In the genomic region with DNA sequence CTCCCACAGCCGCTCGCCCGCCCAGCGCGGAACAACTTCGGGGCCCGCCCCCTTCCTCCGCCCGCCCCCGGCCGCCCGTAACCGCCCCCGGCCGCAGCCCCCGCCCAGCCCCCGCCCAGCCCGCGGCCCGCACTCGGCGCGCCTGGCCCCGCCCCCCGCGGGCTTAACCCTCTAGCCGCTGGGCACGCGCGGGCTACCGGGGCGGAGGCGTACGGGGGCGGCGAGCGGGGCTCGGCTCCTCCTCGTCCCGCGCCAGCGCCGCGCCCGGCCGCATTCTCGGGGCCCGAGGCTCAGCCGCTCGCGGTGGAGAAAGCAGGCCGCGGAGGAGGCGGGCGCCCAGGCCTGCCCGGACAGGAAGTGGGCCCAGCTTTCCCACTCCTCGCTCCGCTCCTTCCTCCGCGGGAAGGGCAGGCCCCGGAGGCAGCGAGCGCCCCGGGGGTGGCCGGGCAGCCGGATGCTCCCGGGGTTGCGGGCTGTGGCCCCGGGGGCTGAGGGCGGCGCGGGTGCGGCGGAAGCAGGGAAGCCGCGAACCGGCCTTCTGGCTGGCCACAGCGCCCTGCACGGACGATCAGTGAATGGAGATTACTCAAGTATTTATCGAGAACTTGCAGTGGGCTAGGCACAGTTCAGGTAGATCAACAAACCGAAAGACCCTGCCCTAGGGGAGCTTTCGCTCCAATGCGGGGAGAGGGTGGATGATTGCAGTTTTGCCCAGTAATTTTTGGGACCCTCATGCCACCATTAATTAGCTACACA, we compare ENCODE assay signal across 1 cellular context.
TF ChIP-seq lines count a peak whose summit lies in the region.

A gene with protein sequence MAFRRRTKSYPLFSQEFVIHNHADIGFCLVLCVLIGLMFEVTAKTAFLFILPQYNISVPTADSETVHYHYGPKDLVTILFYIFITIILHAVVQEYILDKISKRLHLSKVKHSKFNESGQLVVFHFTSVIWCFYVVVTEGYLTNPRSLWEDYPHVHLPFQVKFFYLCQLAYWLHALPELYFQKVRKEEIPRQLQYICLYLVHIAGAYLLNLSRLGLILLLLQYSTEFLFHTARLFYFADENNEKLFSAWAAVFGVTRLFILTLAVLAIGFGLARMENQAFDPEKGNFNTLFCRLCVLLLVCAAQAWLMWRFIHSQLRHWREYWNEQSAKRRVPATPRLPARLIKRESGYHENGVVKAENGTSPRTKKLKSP (minus strand): TSS at position 39 of the 756 bp plus-strand sequence. CDS start 145 bp downstream, outside the sequence.

TF ChIP-seq in K562, 482 proteins besides CTCF, POLR2A, EP300 and RAD21 (continued from another document and continues in another):
- TF ChIP-seq ZNF239 (CRISPR knock-in tag; IDR thresholded peaks at IDR 0.05) (no peak), GTF2A2 (tag; IDR thresholded peaks at IDR 0.05) (0 out of 2 replicates have a peak, but pooled peaks have one; percentile 21), RCOR1 (IDR thresholded peaks at IDR 0.05; ENCODE audit: borderline replicate concordance in 1 of 2, low read depth in 2 of 2, low read length in 2 of 2) (0 out of 4 replicates have a peak, but pooled peaks of 1 of the 2 experiments have one; percentile 8), FOXK2 (conservative IDR thresholded peaks at IDR 0.05 in 1 of 2, IDR thresholded peaks at IDR 0.05 in 1 of 2; ENCODE audit: low read depth in 2 of 2) (no peak), ZNF316 (IDR thresholded peaks at IDR 0.05) (peak; percentile 58), DIDO1 (tag; IDR thresholded peaks at IDR 0.05; ENCODE audit: low read depth) (no peak), ZBTB17 (CRISPR knock-in tag; IDR thresholded peaks at IDR 0.05) (peak; percentile 59; the same call in 1 of the 2 replicates), TBP (optimal IDR thresholded peaks at IDR 0.05; ENCODE audit: low read depth, low read length) (peak; percentile 67), FOXA1 (IDR thresholded peaks at IDR 0.05; ENCODE audit: borderline replicate concordance) (no peak), ZNF232 (CRISPR knock-in tag; IDR thresholded peaks at IDR 0.05) (no peak), FIP1L1 (IDR thresholded peaks at IDR 0.05; ENCODE audit: low read depth, low read length, poor library complexity, severe bottlenecking) (peak; percentile 74), RBM25 (IDR thresholded peaks at IDR 0.05; ENCODE audit: low read depth, low read length, severe bottlenecking) (peak; percentile 29), TCFL5 (CRISPR knock-in tag; conservative IDR thresholded peaks at IDR 0.05) (no peak), TFAP4 (CRISPR knock-in tag; IDR thresholded peaks at IDR 0.05; ENCODE audit: borderline replicate concordance) (no peak), EGR1 (conservative IDR thresholded peaks at IDR 0.05) (peak; percentile 43), VEZF1 (CRISPR knock-in tag; IDR thresholded peaks at IDR 0.05) (peak; percentile 97), HOMEZ (CRISPR knock-in tag; IDR thresholded peaks at IDR 0.05) (no peak), KLF13 (tag; IDR thresholded peaks at IDR 0.05; ENCODE audit: borderline replicate concordance, low read depth) (no peak), CBX8 (IDR thresholded peaks at IDR 0.05; ENCODE audit: borderline replicate concordance, extremely low read depth, low read depth, low read length, poor library complexity, severe bottlenecking) (no peak), CREB3L1 (IDR thresholded peaks at IDR 0.05; ENCODE audit: borderline replicate concordance, low read depth) (0 out of 2 replicates have a peak, but pooled peaks have one; percentile 27), ERF (CRISPR knock-in tag; IDR thresholded peaks at IDR 0.05) (peak; percentile 87), SRSF3 (IDR thresholded peaks at IDR 0.05; ENCODE audit: insufficient read depth, low read length) (0 out of 2 replicates have a peak, but pooled peaks have one; percentile 56), ATF7 (IDR thresholded peaks at IDR 0.05) (peak; percentile 39), ZFP36 (IDR thresholded peaks at IDR 0.05; ENCODE audit: low read depth, low read length, partially characterized antibody) (no peak), ZKSCAN1 (IDR thresholded peaks at IDR 0.05; ENCODE audit: low read depth, low read length) (no peak), DEAF1 (CRISPR knock-in tag; IDR thresholded peaks at IDR 0.05) (0 out of 2 replicates have a peak, but pooled peaks have one; percentile 7), OTX1 (CRISPR knock-in tag; IDR thresholded peaks at IDR 0.05) (0 out of 2 replicates have a peak, but pooled peaks have one; percentile 21), NFE2L1 (tag; IDR thresholded peaks at IDR 0.05; ENCODE audit: borderline replicate concordance, low read depth) (no peak)
- TF ChIP-seq, protein P1, sequence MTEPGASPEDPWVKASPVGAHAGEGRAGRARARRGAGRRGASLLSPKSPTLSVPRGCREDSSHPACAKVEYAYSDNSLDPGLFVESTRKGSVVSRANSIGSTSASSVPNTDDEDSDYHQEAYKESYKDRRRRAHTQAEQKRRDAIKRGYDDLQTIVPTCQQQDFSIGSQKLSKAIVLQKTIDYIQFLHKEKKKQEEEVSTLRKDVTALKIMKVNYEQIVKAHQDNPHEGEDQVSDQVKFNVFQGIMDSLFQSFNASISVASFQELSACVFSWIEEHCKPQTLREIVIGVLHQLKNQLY (CRISPR knock-in tag; conservative IDR thresholded peaks at IDR 0.05) = 0 out of 4 replicates have a peak, but pooled peaks of 1 of the 2 experiments have one; percentile 69
- TF ChIP-seq, protein P2, sequence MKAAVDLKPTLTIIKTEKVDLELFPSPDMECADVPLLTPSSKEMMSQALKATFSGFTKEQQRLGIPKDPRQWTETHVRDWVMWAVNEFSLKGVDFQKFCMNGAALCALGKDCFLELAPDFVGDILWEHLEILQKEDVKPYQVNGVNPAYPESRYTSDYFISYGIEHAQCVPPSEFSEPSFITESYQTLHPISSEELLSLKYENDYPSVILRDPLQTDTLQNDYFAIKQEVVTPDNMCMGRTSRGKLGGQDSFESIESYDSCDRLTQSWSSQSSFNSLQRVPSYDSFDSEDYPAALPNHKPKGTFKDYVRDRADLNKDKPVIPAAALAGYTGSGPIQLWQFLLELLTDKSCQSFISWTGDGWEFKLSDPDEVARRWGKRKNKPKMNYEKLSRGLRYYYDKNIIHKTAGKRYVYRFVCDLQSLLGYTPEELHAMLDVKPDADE (conservative IDR thresholded peaks at IDR 0.05; ENCODE audit: control insufficient read depth, low read depth, low read length) = peak; percentile 28; the same call in 1 of the 2 replicates
- TF ChIP-seq, protein P3, sequence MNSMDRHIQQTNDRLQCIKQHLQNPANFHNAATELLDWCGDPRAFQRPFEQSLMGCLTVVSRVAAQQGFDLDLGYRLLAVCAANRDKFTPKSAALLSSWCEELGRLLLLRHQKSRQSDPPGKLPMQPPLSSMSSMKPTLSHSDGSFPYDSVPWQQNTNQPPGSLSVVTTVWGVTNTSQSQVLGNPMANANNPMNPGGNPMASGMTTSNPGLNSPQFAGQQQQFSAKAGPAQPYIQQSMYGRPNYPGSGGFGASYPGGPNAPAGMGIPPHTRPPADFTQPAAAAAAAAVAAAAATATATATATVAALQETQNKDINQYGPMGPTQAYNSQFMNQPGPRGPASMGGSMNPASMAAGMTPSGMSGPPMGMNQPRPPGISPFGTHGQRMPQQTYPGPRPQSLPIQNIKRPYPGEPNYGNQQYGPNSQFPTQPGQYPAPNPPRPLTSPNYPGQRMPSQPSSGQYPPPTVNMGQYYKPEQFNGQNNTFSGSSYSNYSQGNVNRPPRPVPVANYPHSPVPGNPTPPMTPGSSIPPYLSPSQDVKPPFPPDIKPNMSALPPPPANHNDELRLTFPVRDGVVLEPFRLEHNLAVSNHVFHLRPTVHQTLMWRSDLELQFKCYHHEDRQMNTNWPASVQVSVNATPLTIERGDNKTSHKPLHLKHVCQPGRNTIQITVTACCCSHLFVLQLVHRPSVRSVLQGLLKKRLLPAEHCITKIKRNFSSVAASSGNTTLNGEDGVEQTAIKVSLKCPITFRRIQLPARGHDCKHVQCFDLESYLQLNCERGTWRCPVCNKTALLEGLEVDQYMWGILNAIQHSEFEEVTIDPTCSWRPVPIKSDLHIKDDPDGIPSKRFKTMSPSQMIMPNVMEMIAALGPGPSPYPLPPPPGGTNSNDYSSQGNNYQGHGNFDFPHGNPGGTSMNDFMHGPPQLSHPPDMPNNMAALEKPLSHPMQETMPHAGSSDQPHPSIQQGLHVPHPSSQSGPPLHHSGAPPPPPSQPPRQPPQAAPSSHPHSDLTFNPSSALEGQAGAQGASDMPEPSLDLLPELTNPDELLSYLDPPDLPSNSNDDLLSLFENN (IDR thresholded peaks at IDR 0.05; ENCODE audit: low read depth in 2 of 2, low read length in 2 of 2) = 0 out of 4 replicates have a peak, but pooled peaks of 1 of the 2 experiments have one; percentile 4
- TF ChIP-seq, protein P4, sequence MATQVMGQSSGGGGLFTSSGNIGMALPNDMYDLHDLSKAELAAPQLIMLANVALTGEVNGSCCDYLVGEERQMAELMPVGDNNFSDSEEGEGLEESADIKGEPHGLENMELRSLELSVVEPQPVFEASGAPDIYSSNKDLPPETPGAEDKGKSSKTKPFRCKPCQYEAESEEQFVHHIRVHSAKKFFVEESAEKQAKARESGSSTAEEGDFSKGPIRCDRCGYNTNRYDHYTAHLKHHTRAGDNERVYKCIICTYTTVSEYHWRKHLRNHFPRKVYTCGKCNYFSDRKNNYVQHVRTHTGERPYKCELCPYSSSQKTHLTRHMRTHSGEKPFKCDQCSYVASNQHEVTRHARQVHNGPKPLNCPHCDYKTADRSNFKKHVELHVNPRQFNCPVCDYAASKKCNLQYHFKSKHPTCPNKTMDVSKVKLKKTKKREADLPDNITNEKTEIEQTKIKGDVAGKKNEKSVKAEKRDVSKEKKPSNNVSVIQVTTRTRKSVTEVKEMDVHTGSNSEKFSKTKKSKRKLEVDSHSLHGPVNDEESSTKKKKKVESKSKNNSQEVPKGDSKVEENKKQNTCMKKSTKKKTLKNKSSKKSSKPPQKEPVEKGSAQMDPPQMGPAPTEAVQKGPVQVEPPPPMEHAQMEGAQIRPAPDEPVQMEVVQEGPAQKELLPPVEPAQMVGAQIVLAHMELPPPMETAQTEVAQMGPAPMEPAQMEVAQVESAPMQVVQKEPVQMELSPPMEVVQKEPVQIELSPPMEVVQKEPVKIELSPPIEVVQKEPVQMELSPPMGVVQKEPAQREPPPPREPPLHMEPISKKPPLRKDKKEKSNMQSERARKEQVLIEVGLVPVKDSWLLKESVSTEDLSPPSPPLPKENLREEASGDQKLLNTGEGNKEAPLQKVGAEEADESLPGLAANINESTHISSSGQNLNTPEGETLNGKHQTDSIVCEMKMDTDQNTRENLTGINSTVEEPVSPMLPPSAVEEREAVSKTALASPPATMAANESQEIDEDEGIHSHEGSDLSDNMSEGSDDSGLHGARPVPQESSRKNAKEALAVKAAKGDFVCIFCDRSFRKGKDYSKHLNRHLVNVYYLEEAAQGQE (CRISPR knock-in tag; IDR thresholded peaks at IDR 0.05; ENCODE audit: low read depth) = peak; percentile 64; the same call in 1 of the 2 replicates
- TF ChIP-seq, protein P5, sequence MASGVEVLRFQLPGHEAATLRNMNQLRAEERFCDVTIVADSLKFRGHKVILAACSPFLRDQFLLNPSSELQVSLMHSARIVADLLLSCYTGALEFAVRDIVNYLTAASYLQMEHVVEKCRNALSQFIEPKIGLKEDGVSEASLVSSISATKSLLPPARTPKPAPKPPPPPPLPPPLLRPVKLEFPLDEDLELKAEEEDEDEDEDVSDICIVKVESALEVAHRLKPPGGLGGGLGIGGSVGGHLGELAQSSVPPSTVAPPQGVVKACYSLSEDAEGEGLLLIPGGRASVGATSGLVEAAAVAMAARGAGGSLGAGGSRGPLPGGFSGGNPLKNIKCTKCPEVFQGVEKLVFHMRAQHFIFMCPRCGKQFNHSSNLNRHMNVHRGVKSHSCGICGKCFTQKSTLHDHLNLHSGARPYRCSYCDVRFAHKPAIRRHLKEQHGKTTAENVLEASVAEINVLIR (CRISPR knock-in tag; IDR thresholded peaks at IDR 0.05) = no peak
